In the genomic region with DNA sequence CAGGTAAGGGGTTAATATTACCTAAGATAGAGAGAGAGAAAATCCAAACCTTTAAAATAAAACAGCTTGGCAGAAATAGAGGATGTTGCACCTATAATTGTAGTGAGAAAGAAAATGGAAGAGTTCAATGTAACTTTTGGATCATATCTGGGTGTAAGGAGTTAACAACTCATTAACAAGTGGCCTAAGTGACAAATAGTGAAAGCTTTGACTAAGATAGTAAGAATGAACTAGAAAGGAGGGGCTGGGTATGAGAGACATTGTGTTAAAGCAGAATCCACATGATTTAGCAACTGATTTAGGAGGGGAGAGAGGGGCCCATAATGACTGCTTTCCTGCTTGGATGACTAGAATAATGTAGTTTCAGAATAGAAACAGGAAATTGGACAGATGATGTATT, we compare ENCODE assay signal across 32 cellular contexts.
DNase-seq lines count a peak whose midpoint lies in the region; ATAC-seq and TF ChIP-seq lines count a peak whose summit lies in the region.
"Had no signal": no experiment of that assay in that cellular context is flagged by ENCODE, and none has a peak within 500 bp of the region (broad histone marks: within the 10 kb centered on the region; RNA-seq: fewer than 3 reads in every experiment).

No MANE protein-coding gene starts in this region.

- no peak overlapping the region for H3K27ac ChIP-seq in psoas muscle
- H3K27ac ChIP-seq: BLaER1, body of pancreas, dorsolateral prefrontal cortex, gastroesophageal sphincter, pancreas, Peyer's patch, transverse colon had no signal

- H3K4me3 ChIP-seq in psoas muscle = no peak overlapping the region
- H3K4me3 ChIP-seq: BLaER1, body of pancreas, dorsolateral prefrontal cortex, gastroesophageal sphincter, pancreas, Peyer's patch, transverse colon had no signal

- H3K27me3 ChIP-seq in psoas muscle (ENCODE audit: insufficient read depth in 3 of 3, low read length in 2 of 3) = no peaks in the 10 kb centered on the region
- H3K27me3 ChIP-seq: BLaER1, body of pancreas, gastroesophageal sphincter, Peyer's patch, transverse colon had no signal

- DNase-seq in foreskin melanocyte = peak; percentile 38
- DNase-seq in NCI-H146 treated with DMSO at 0.1 percent for 48 hours (lab: John Stamatoyannopoulos, UW; ENCODE audit: unreplicated experiment) = no peak
- no peak for DNase-seq in psoas muscle
- DNase-seq: activated CD4-positive, alpha-beta T cell treated with anti-CD3 and anti-CD28 coated beads, Interleukin-2, amount 10 ng/mL, durations not matched to agents 7 days and 5 days; activated naive CD4-positive, alpha-beta T cell treated with Interleukin-2 at 50 U/mL for 16 hours; activated T-cell treated with anti-CD3 and anti-CD28 coated beads, Interleukin-2, amount 50 U/mL, for 72 hours; body of pancreas; COR-L47; DMS79; dorsolateral prefrontal cortex; GF-D8; GOT3; HFFc6; hippocampal formation; immature natural killer cell; left colon; NCI-H1105; NCI-H2029; NCI-H2227 treated with DMSO at 0.1 percent for 48 hours; NCI-H526 treated with DMSO at 0.1 percent for 48 hours; pancreas; Peyer's patch; small intestine; SW 1271; T-helper 9 cell; transverse colon had no signal

- intact Hi-C loops in psoas muscle (cut with DNase I) = no loop called here

- H3K9me3 ChIP-seq in psoas muscle = no peaks in the 10 kb centered on the region
- H3K9me3 ChIP-seq: BLaER1, body of pancreas, gastroesophageal sphincter, pancreas, Peyer's patch, transverse colon had no signal

- H3K4me1 ChIP-seq in psoas muscle = no peaks in the 10 kb centered on the region
- H3K4me1 ChIP-seq: BLaER1, body of pancreas, gastroesophageal sphincter, pancreas, Peyer's patch, transverse colon had no signal

- peak; percentile 96 for ATAC-seq in GM18520 (IDR thresholded peaks at IDR 0.05; ENCODE audit: unreplicated experiment)
- ATAC-seq in GM19467 (IDR thresholded peaks at IDR 0.05; ENCODE audit: unreplicated experiment) = peak; percentile 77
- ATAC-seq in HG03108 (IDR thresholded peaks at IDR 0.05; ENCODE audit: unreplicated experiment) = peak; percentile 59
- ATAC-seq in GM21717 (IDR thresholded peaks at IDR 0.05; ENCODE audit: unreplicated experiment) = no peak
- ATAC-seq in psoas muscle = no peak
- ATAC-seq: activated T-cell treated with anti-CD3 and anti-CD28 coated beads, Interleukin-2, amount 50 U/mL, for 72 hours; body of pancreas; gastroesophageal sphincter; left colon; pancreas had no signal

- no peak for TF ChIP-seq CTCF in psoas muscle (IDR thresholded peaks at IDR 0.05)

- no peaks in the 10 kb centered on the region for H3K36me3 ChIP-seq in psoas muscle (ENCODE audit: insufficient read depth in 1 of 2, low read depth in 1 of 2)
- H3K36me3 ChIP-seq: BLaER1, gastroesophageal sphincter, pancreas, Peyer's patch, transverse colon had no signal

Comparison
In these comparisons a context has a peak if more than half of its experiments do, and no peak if none do; other contexts are left out.
1. ATAC-seq: peak in GM18520 (single experiment), GM19467 (single experiment) and HG03108 (single experiment); none in GM21717 (single experiment) and psoas muscle (0 of 4).